ENCODE assay signal across 7 cellular contexts in genomic region chr3:11335056-11335608, GRCh38.
DNase-seq lines count a peak whose midpoint lies in the region; ATAC-seq and TF ChIP-seq lines count a peak whose summit lies in the region.

No MANE protein-coding gene starts in this region.

- peaks cover 0 to 59% (median 0%) of the 10 kb centered on the region in 9 donors for H3K36me3 ChIP-seq in heart right ventricle

- no peaks in the 10 kb centered on the region for H3K9me3 Mint-ChIP-seq in activated naive CD8-positive, alpha-beta T cell treated with anti-CD3 and anti-CD28 coated beads, Interleukin-2, amount 50 U/mL, for 24 hours

- H3K4me3 Mint-ChIP-seq in activated naive CD8-positive, alpha-beta T cell treated with anti-CD3 and anti-CD28 coated beads, Interleukin-2, amount 50 U/mL, for 24 hours = no peak overlapping the region

- peaks cover 2% of the 10 kb centered on the region for H3K4me1 Mint-ChIP-seq in activated naive CD8-positive, alpha-beta T cell treated with anti-CD3 and anti-CD28 coated beads, Interleukin-2, amount 50 U/mL, for 24 hours

- H3K9me3 ChIP-seq in heart right ventricle = no peaks in the 10 kb centered on the region

- H3K27me3 Mint-ChIP-seq in activated naive CD8-positive, alpha-beta T cell treated with anti-CD3 and anti-CD28 coated beads, Interleukin-2, amount 50 U/mL, for 24 hours = no peaks in the 10 kb centered on the region

- ATAC-seq in activated naive CD8-positive, alpha-beta T cell treated with anti-CD3 and anti-CD28 coated beads, Interleukin-2, amount 50 U/mL, for 24 hours = peak; percentile 68
- ATAC-seq in heart right ventricle = peak in 7 of 8 donors; percentile 44 to 72 (median 57)

- peaks cover 9% of the 10 kb centered on the region for H3K36me3 Mint-ChIP-seq in activated naive CD8-positive, alpha-beta T cell treated with anti-CD3 and anti-CD28 coated beads, Interleukin-2, amount 50 U/mL, for 24 hours (ENCODE audit: low read depth)

- TF ChIP-seq CTCF in GM20000 (IDR thresholded peaks at IDR 0.05; ENCODE audit: extremely low read depth, missing control alignments) (peak; percentile 19), heart right ventricle (IDR thresholded peaks at IDR 0.05) (peak; percentile 17 to 73 (median 68))

- 39 to 44% methylated on average over 4 of the region's 4 CpGs for WGBS in heart right ventricle, 2 donors

- no peak overlapping the region for H3K27ac ChIP-seq in heart right ventricle

- no peaks in the 10 kb centered on the region for H3K4me1 ChIP-seq in heart right ventricle

- peak; percentile 65 for DNase-seq in DMS 273 (lab: John Stamatoyannopoulos, UW; ENCODE audit: unreplicated experiment)
- peak; percentile 52 for DNase-seq in GM20000 (ENCODE audit: low spot score)
- peak; percentile 35 for DNase-seq in NCI-H226
- peak; percentile 5 for DNase-seq in activated naive CD8-positive, alpha-beta T cell treated with anti-CD3 and anti-CD28 coated beads, Interleukin-2, amount 50 U/mL, for 24 hours
- peak in 1 of 2 donors; percentile 26 for DNase-seq in heart right ventricle
- DNase-seq in renal cortical epithelial cell (ENCODE audit: low read depth) = peak; percentile 76
- no peak for DNase-seq in stimulated activated naive CD4-positive, alpha-beta T cell treated with Interleukin-2 at 50 U/mL for 16 hours (lab: John Stamatoyannopoulos, UW)

- no peak overlapping the region for H3K4me3 ChIP-seq in heart right ventricle

- H3K27me3 ChIP-seq in heart right ventricle = no peaks in the 10 kb centered on the region

- intact Hi-C loops in heart right ventricle (cut with DNase I) = loop anchor here in 9 of 10 donors (1.0 to 10.0 kb wide), 15 partner anchors 98 to 580 kb away; partner anchors contain the start of gene HRH1 (in 2 of the 9)

- H3K27ac Mint-ChIP-seq in activated naive CD8-positive, alpha-beta T cell treated with anti-CD3 and anti-CD28 coated beads, Interleukin-2, amount 50 U/mL, for 24 hours = no peak overlapping the region
